ENCODE assay signal across 9 cellular contexts in genomic region chr13:50127726-50128291, GRCh38.
A peak's percentile ranks its signal among the peaks of the same experiment; 100 is the strongest.
DNase-seq lines count a peak whose midpoint lies in the region; ATAC-seq and TF ChIP-seq lines count a peak whose summit lies in the region.
"Had no signal": no experiment of that assay in that cellular context is flagged by ENCODE, and none has a peak within 500 bp of the region (broad histone marks: within the 10 kb centered on the region; RNA-seq: fewer than 3 reads in every experiment).

No MANE protein-coding gene starts in this region.

- no peaks in the 10 kb centered on the region for H3K79me1 ChIP-seq in neuronal stem cell (ENCODE audit: low read depth, low read length)

- H3K14ac ChIP-seq in neuronal stem cell (ENCODE audit: low read length) = no peak overlapping the region

- H3K36me3 Mint-ChIP-seq in activated T-helper 2 cell treated with anti-CD3 and anti-CD28 coated beads, Interferon-gamma antibody, Interleukin-2, Interleukin-4, amounts not matched to agents 10 μg/mL and 5 μg/mL and 100 μg/mL, durations not matched to agents 14 hours and 24 hours and 36 hours (ENCODE audit: low read depth) = peaks cover 12% of the 10 kb centered on the region

- H3K18ac ChIP-seq in neuronal stem cell (ENCODE audit: low read length) = peak overlapping the region; percentile 86

- peak overlapping the region; percentile 99 for H3K27ac ChIP-seq in BLaER1
- no peak overlapping the region for H3K27ac ChIP-seq in SJSA1
- no peak overlapping the region for H3K27ac ChIP-seq in neuronal stem cell (replicated peaks; ENCODE audit: low read length)

- intact Hi-C loops in activated T-helper 2 cell treated with anti-CD3 and anti-CD28 coated beads, Interferon-gamma antibody, Interleukin-2, Interleukin-4, amounts not matched to agents 10 μg/mL and 5 μg/mL and 100 μg/mL, durations not matched to agents 14 hours and 24 hours and 36 hours (cut with micrococcal nuclease) = loop anchor here (2.0 to 5.0 kb wide), 4 partner anchors 335 to 764 kb away; partner anchors contain the start of genes CAB39L, KPNA3 and SETDB2

- peaks cover 47% of the 10 kb centered on the region for H3K27me3 Mint-ChIP-seq in activated T-helper 2 cell treated with anti-CD3 and anti-CD28 coated beads, Interferon-gamma antibody, Interleukin-2, Interleukin-4, amounts not matched to agents 10 μg/mL and 5 μg/mL and 100 μg/mL, durations not matched to agents 14 hours and 24 hours and 36 hours (ENCODE audit: low read depth)

- H3K36me3 ChIP-seq in BLaER1 = no peaks in the 10 kb centered on the region
- H3K36me3 ChIP-seq in SJSA1 = no peaks in the 10 kb centered on the region; the same call in 1 of the 2 replicates
- H3K36me3 ChIP-seq in neuronal stem cell (replicated peaks in 1 of 2; ENCODE audit: control insufficient read depth in 2 of 2, insufficient read depth in 2 of 2, low read length in 2 of 2) = no peaks in the 10 kb centered on the region

- H2BK120ac ChIP-seq in neuronal stem cell (ENCODE audit: low read depth, low read length) = no peak overlapping the region

- H3K27ac Mint-ChIP-seq in activated T-helper 2 cell treated with anti-CD3 and anti-CD28 coated beads, Interferon-gamma antibody, Interleukin-2, Interleukin-4, amounts not matched to agents 10 μg/mL and 5 μg/mL and 100 μg/mL, durations not matched to agents 14 hours and 24 hours and 36 hours = no peak overlapping the region

- no peak for TF ChIP-seq CTCF in fibroblast of the aortic adventitia (IDR thresholded peaks at IDR 0.05; ENCODE audit: insufficient read depth, low read length)

- H3K23ac ChIP-seq in neuronal stem cell (ENCODE audit: low read depth, low read length, poor library complexity) = no peak overlapping the region

- peaks cover 7% of the 10 kb centered on the region for H3K9me3 Mint-ChIP-seq in activated T-helper 2 cell treated with anti-CD3 and anti-CD28 coated beads, Interferon-gamma antibody, Interleukin-2, Interleukin-4, amounts not matched to agents 10 μg/mL and 5 μg/mL and 100 μg/mL, durations not matched to agents 14 hours and 24 hours and 36 hours

- H2BK12ac ChIP-seq in neuronal stem cell (ENCODE audit: low read length) = no peak overlapping the region

- H3K4me2 ChIP-seq in BLaER1 = peak overlapping the region; percentile 97
- H3K4me2 ChIP-seq in neuronal stem cell (ENCODE audit: insufficient read depth, low read length, poor library complexity, severe bottlenecking) = peak overlapping the region; percentile 74

- peaks cover 48% of the 10 kb centered on the region for H3K4me1 Mint-ChIP-seq in activated T-helper 2 cell treated with anti-CD3 and anti-CD28 coated beads, Interferon-gamma antibody, Interleukin-2, Interleukin-4, amounts not matched to agents 10 μg/mL and 5 μg/mL and 100 μg/mL, durations not matched to agents 14 hours and 24 hours and 36 hours (ENCODE audit: low read depth)

- H2AFZ ChIP-seq in neuronal stem cell (ENCODE audit: low read length) = peak overlapping the region; percentile 92

- no peak overlapping the region for H2BK5ac ChIP-seq in neuronal stem cell (ENCODE audit: low read length)

- peak overlapping the region; percentile 100 for H3K9ac ChIP-seq in BLaER1
- H3K9ac ChIP-seq in neuronal stem cell (ENCODE audit: low read depth, low read length, poor library complexity) = no peak overlapping the region

- H3K9me3 ChIP-seq in BLaER1 = peaks cover 8% of the 10 kb centered on the region
- no peaks in the 10 kb centered on the region for H3K9me3 ChIP-seq in SJSA1 (replicated peaks)
- peaks cover 0 to 9% of the 10 kb centered on the region in 2 donors for H3K9me3 ChIP-seq in neuronal stem cell (replicated peaks in 1 of 2; ENCODE audit: control insufficient read depth in 2 of 2, insufficient read depth in 1 of 2, low read depth in 1 of 2, low read length in 2 of 2)

- H3K4me1 ChIP-seq in BLaER1 (peaks cover 57% of the 10 kb centered on the region), SJSA1 (replicated peaks) (peaks cover 21% of the 10 kb centered on the region), neuronal stem cell (ENCODE audit: control insufficient read depth in 2 of 2, insufficient read depth in 1 of 2, low read depth in 1 of 2, low read length in 2 of 2) (peaks cover 19 to 30% of the 10 kb centered on the region in 2 donors)

- no CpG with 5 or more reads among the region's 39 CpGs for WGBS in neuronal stem cell (ENCODE audit: extremely low coverage in 2 of 2, insufficient read length in 2 of 2, insufficient replicate concordance in 1 of 2), 2 donors

- peak overlapping the region; percentile 29 for H4K8ac ChIP-seq in neuronal stem cell (ENCODE audit: low read depth, low read length)

- H2AK5ac ChIP-seq in neuronal stem cell (ENCODE audit: low read depth, low read length) = peak overlapping the region; percentile 47

- no peak for DNase-seq in SJSA1 (ENCODE audit: low read depth in 1 of 2, low spot score in 2 of 2)
- peak; percentile 31 for DNase-seq in fibroblast of the aortic adventitia (ENCODE audit: low read depth)
- peak; percentile 60 for DNase-seq in neuronal stem cell (ENCODE audit: low spot score)
- no peak for DNase-seq in amygdala (lab: John Stamatoyannopoulos, UW)
- DNase-seq in stimulated activated CD4-positive, alpha-beta T cell treated with anti-CD3 and anti-CD28 coated beads, Interleukin-4, amount 100 ng/mL, for 1 hour = no peak
- no peak for DNase-seq in activated T-helper 2 cell treated with anti-CD3 and anti-CD28 coated beads, Interferon-gamma antibody, Interleukin-2, Interleukin-4, amounts not matched to agents 10 μg/mL and 5 μg/mL and 100 μg/mL, durations not matched to agents 14 hours and 24 hours and 36 hours (ENCODE audit: low spot score)
- DNase-seq: midbrain had no signal

- H3K4me3 Mint-ChIP-seq in activated T-helper 2 cell treated with anti-CD3 and anti-CD28 coated beads, Interferon-gamma antibody, Interleukin-2, Interleukin-4, amounts not matched to agents 10 μg/mL and 5 μg/mL and 100 μg/mL, durations not matched to agents 14 hours and 24 hours and 36 hours (ENCODE audit: low read depth) = no peak overlapping the region

- no peak overlapping the region for H3K4ac ChIP-seq in neuronal stem cell (ENCODE audit: low read length)

- no peak for ATAC-seq in HG03139 (IDR thresholded peaks at IDR 0.05; ENCODE audit: unreplicated experiment)

- H4K20me1 ChIP-seq in BLaER1 = peaks cover 14% of the 10 kb centered on the region; the same call in 1 of the 2 replicates

- H2BK15ac ChIP-seq in neuronal stem cell (ENCODE audit: low read length) = peak overlapping the region; percentile 6

- H3K4me3 ChIP-seq in BLaER1 (peak overlapping the region; percentile 98), SJSA1 (peak overlapping the region; percentile 24), fibroblast of the aortic adventitia (ENCODE audit: low read depth, low read length) (peak overlapping the region; percentile 49), neuronal stem cell (ENCODE audit: low read length in 2 of 2) (peak overlapping the region; percentile 67 to 86)

- H3K27me3 ChIP-seq in BLaER1 (peaks cover 45% of the 10 kb centered on the region), SJSA1 (replicated peaks) (no peaks in the 10 kb centered on the region), neuronal stem cell (ENCODE audit: control insufficient read depth in 3 of 3, insufficient read depth in 3 of 3, low read depth in 1 of 3, low read length in 3 of 3) (peaks cover 20 to 79% (median 60%) of the 10 kb centered on the region in 3 experiments)

- no peak overlapping the region for H4K91ac ChIP-seq in neuronal stem cell (ENCODE audit: low read depth, low read length, poor library complexity)

Comparison
In these comparisons a context has a peak if more than half of its experiments do, and no peak if none do; other contexts are left out.
1. H3K4me3 ChIP-seq: peak in every context shown above with its lines; median percentile 98 in BLaER1; 76 in neuronal stem cell; 49 in fibroblast of the aortic adventitia; 24 in SJSA1.
2. DNase-seq: peak in fibroblast of the aortic adventitia (single experiment) and neuronal stem cell (single experiment); none in SJSA1 (0 of 2), amygdala (0 of 56), stimulated activated CD4-positive, alpha-beta T cell treated with anti-CD3 and anti-CD28 coated beads, Interleukin-4, amount 100 ng/mL, for 1 hour (single experiment) and activated T-helper 2 cell treated with anti-CD3 and anti-CD28 coated beads, Interferon-gamma antibody, Interleukin-2, Interleukin-4, amounts not matched to agents 10 μg/mL and 5 μg/mL and 100 μg/mL, durations not matched to agents 14 hours and 24 hours and 36 hours (single experiment).